Comparison of ENCODE assay signal across 1 cellular context in genomic region chr9:133239533-133240090, GRCh38.
TF ChIP-seq lines count a peak whose summit lies in the region.

No MANE protein-coding gene starts in this region.

TF ChIP-seq in GM23338, 12 proteins besides CTCF, POLR2A, EP300 and RAD21 (continued from another document):
- TF ChIP-seq, protein P1, sequence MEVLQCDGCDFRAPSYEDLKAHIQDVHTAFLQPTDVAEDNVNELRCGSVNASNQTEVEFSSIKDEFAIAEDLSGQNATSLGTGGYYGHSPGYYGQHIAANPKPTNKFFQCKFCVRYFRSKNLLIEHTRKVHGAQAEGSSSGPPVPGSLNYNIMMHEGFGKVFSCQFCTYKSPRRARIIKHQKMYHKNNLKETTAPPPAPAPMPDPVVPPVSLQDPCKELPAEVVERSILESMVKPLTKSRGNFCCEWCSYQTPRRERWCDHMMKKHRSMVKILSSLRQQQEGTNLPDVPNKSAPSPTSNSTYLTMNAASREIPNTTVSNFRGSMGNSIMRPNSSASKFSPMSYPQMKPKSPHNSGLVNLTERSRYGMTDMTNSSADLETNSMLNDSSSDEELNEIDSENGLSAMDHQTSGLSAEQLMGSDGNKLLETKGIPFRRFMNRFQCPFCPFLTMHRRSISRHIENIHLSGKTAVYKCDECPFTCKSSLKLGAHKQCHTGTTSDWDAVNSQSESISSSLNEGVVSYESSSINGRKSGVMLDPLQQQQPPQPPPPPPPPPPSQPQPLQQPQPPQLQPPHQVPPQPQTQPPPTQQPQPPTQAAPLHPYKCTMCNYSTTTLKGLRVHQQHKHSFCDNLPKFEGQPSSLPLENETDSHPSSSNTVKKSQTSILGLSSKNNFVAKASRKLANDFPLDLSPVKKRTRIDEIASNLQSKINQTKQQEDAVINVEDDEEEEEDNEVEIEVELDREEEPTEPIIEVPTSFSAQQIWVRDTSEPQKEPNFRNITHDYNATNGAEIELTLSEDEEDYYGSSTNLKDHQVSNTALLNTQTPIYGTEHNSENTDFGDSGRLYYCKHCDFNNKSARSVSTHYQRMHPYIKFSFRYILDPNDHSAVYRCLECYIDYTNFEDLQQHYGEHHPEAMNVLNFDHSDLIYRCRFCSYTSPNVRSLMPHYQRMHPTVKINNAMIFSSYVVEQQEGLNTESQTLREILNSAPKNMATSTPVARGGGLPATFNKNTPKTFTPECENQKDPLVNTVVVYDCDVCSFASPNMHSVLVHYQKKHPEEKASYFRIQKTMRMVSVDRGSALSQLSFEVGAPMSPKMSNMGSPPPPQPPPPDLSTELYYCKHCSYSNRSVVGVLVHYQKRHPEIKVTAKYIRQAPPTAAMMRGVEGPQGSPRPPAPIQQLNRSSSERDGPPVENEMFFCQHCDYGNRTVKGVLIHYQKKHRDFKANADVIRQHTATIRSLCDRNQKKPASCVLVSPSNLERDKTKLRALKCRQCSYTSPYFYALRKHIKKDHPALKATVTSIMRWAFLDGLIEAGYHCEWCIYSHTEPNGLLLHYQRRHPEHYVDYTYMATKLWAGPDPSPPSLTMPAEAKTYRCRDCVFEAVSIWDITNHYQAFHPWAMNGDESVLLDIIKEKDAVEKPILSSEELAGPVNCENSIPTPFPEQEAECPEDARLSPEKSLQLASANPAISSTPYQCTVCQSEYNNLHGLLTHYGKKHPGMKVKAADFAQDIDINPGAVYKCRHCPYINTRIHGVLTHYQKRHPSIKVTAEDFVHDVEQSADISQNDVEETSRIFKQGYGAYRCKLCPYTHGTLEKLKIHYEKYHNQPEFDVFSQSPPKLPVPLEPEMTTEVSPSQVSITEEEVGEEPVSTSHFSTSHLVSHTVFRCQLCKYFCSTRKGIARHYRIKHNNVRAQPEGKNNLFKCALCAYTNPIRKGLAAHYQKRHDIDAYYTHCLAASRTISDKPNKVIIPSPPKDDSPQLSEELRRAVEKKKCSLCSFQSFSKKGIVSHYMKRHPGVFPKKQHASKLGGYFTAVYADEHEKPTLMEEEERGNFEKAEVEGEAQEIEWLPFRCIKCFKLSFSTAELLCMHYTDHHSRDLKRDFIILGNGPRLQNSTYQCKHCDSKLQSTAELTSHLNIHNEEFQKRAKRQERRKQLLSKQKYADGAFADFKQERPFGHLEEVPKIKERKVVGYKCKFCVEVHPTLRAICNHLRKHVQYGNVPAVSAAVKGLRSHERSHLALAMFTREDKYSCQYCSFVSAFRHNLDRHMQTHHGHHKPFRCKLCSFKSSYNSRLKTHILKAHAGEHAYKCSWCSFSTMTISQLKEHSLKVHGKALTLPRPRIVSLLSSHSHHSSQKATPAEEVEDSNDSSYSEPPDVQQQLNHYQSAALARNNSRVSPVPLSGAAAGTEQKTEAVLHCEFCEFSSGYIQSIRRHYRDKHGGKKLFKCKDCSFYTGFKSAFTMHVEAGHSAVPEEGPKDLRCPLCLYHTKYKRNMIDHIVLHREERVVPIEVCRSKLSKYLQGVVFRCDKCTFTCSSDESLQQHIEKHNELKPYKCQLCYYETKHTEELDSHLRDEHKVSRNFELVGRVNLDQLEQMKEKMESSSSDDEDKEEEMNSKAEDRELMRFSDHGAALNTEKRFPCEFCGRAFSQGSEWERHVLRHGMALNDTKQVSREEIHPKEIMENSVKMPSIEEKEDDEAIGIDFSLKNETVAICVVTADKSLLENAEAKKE (CRISPR knock-in tag; IDR thresholded peaks at IDR 0.05), result no peak
- TF ChIP-seq CREB1 (CRISPR knock-in tag; IDR thresholded peaks at IDR 0.05; ENCODE audit: low read depth) (no peak), JUNB (IDR thresholded peaks at IDR 0.05; ENCODE audit: unreplicated experiment) (no peak), EZH2phosphoT487 (IDR thresholded peaks at IDR 0.05; ENCODE audit: unreplicated experiment) (no peak), EZH2 (IDR thresholded peaks at IDR 0.05; ENCODE audit: low read depth, unreplicated experiment) (no peak), NANOG (IDR thresholded peaks at IDR 0.05; ENCODE audit: borderline replicate concordance) (no peak)
- TF ChIP-seq, protein P2, sequence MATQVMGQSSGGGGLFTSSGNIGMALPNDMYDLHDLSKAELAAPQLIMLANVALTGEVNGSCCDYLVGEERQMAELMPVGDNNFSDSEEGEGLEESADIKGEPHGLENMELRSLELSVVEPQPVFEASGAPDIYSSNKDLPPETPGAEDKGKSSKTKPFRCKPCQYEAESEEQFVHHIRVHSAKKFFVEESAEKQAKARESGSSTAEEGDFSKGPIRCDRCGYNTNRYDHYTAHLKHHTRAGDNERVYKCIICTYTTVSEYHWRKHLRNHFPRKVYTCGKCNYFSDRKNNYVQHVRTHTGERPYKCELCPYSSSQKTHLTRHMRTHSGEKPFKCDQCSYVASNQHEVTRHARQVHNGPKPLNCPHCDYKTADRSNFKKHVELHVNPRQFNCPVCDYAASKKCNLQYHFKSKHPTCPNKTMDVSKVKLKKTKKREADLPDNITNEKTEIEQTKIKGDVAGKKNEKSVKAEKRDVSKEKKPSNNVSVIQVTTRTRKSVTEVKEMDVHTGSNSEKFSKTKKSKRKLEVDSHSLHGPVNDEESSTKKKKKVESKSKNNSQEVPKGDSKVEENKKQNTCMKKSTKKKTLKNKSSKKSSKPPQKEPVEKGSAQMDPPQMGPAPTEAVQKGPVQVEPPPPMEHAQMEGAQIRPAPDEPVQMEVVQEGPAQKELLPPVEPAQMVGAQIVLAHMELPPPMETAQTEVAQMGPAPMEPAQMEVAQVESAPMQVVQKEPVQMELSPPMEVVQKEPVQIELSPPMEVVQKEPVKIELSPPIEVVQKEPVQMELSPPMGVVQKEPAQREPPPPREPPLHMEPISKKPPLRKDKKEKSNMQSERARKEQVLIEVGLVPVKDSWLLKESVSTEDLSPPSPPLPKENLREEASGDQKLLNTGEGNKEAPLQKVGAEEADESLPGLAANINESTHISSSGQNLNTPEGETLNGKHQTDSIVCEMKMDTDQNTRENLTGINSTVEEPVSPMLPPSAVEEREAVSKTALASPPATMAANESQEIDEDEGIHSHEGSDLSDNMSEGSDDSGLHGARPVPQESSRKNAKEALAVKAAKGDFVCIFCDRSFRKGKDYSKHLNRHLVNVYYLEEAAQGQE (IDR thresholded peaks at IDR 0.05; ENCODE audit: unreplicated experiment), result no peak
- TF ChIP-seq, protein P3, sequence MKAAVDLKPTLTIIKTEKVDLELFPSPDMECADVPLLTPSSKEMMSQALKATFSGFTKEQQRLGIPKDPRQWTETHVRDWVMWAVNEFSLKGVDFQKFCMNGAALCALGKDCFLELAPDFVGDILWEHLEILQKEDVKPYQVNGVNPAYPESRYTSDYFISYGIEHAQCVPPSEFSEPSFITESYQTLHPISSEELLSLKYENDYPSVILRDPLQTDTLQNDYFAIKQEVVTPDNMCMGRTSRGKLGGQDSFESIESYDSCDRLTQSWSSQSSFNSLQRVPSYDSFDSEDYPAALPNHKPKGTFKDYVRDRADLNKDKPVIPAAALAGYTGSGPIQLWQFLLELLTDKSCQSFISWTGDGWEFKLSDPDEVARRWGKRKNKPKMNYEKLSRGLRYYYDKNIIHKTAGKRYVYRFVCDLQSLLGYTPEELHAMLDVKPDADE (IDR thresholded peaks at IDR 0.05), result no peak
